8 cellular contexts compared by ENCODE assay signal in genomic region chr12:31118347-31118830, GRCh38. TPM values are rescaled to one million over a fixed set of nuclear protein-coding genes. Genes with fewer than 3 reads are reported as not detected.
DNase-seq lines count a peak whose midpoint lies in the region; ATAC-seq and TF ChIP-seq lines count a peak whose summit lies in the region.

No MANE protein-coding gene starts in this region.

- H3K9ac ChIP-seq in fibroblast of lung (ENCODE audit: insufficient read depth, low read length) = no peak overlapping the region

- POLR2A ChIA-PET in RWPE1 (lab: Yijun Ruan, JAX; ENCODE audit: low non-redundant PET) = no interaction called here

- H3K9me3 ChIP-seq in HAP-1 (no peaks in the 10 kb centered on the region), fibroblast of lung (ENCODE audit: control insufficient read depth, insufficient read depth, low read depth, low read length) (no peaks in the 10 kb centered on the region), psoas muscle (no peaks in the 10 kb centered on the region)

- WGBS in psoas muscle, 3 donors = 8 to 34% (median 17%) methylated on average over 19 to 26 of the region's 26 CpGs

- no peaks in the 10 kb centered on the region for H3K4me1 ChIP-seq in HAP-1
- no peaks in the 10 kb centered on the region for H3K4me1 ChIP-seq in fibroblast of lung (ENCODE audit: control insufficient read depth, extremely low read depth, insufficient read depth, low read length)
- peaks cover 9% of the 10 kb centered on the region for H3K4me1 ChIP-seq in psoas muscle

- ATAC-seq in psoas muscle (peak; percentile 18 to 69 (median 48)), HG02588 (IDR thresholded peaks at IDR 0.05; ENCODE audit: unreplicated experiment) (no peak), HG03025 (IDR thresholded peaks at IDR 0.05; ENCODE audit: low FRiP score, unreplicated experiment) (no peak)

- in situ Hi-C loops in HAP-1 (cut with MboI; ENCODE audit: low sequenced_read_pairs) = no loop called here

- DNase-seq in AG08395 (ENCODE audit: low spot score) = peak; percentile 7
- peak; percentile 62 to 79 for DNase-seq in HAP-1 (ENCODE audit: low spot score in 2 of 2)
- DNase-seq in RWPE1 (ENCODE audit: low spot score) = peak; percentile 16
- no peak for DNase-seq in fibroblast of lung (ENCODE audit: low read depth in 2 of 2)
- no peak for DNase-seq in psoas muscle
- DNase-seq in NK-92 treated with Interleukin-12 subunit alpha and Interleukin-12 subunit beta, amount 100 ng/mL, for 24 hours (lab: John Stamatoyannopoulos, UW) = no peak

- H3K27ac ChIP-seq in RWPE1 (no peak overlapping the region), fibroblast of lung (ENCODE audit: insufficient read depth, low read length) (no peak overlapping the region), psoas muscle (no peak overlapping the region)

- H3K4me3 ChIP-seq in HAP-1 = peak overlapping the region; percentile 44
- peak overlapping the region in 1 of 4 experiments; percentile 22 for H3K4me3 ChIP-seq in fibroblast of lung (replicated peaks in 1 of 4; ENCODE audit: control extremely low read depth in 1 of 4, insufficient read depth in 1 of 4, low read depth in 3 of 4, low read length in 4 of 4)
- H3K4me3 ChIP-seq in psoas muscle = peak overlapping the region; percentile 56

- H3K27me3 ChIP-seq in HAP-1 (ENCODE audit: low read depth) (no peaks in the 10 kb centered on the region), fibroblast of lung (ENCODE audit: control insufficient read depth, insufficient read depth, low read length) (peaks cover 11% of the 10 kb centered on the region), psoas muscle (ENCODE audit: insufficient read depth in 3 of 3, low read length in 2 of 3) (peaks cover 0 to 23% (median 22%) of the 10 kb centered on the region in 3 donors)

- H3K36me3 ChIP-seq in HAP-1 (replicated peaks) (no peaks in the 10 kb centered on the region), fibroblast of lung (ENCODE audit: control insufficient read depth, insufficient read depth, low read length) (no peaks in the 10 kb centered on the region), psoas muscle (ENCODE audit: insufficient read depth in 1 of 2, low read depth in 1 of 2) (no peaks in the 10 kb centered on the region)

- intact Hi-C loops in psoas muscle (cut with DNase I) = loop anchor here in 1 of 2 donors (5.0 kb wide), 1 partner anchor 119 kb away; no protein-coding TSS in a partner anchor

- no peak for TF ChIP-seq CTCF in RWPE1 (conservative IDR thresholded peaks at IDR 0.05; ENCODE audit: low read depth)
- no peak for TF ChIP-seq CTCF in fibroblast of lung (conservative IDR thresholded peaks at IDR 0.05 in 1 of 2, IDR thresholded peaks at IDR 0.05 in 1 of 2; ENCODE audit: low read depth in 1 of 2, low read length in 2 of 2)
- no peak for TF ChIP-seq CTCF in psoas muscle (IDR thresholded peaks at IDR 0.05)

- CTCF ChIA-PET in RWPE1 (lab: Yijun Ruan, JAX) = interaction anchor here (1.1 kb wide), 1 partner anchor 118 kb away, joined by 5 read pairs; no protein-coding TSS in a partner anchor

- H3K79me2 ChIP-seq in fibroblast of lung (ENCODE audit: control insufficient read depth, insufficient read depth, low read length) = no peaks in the 10 kb centered on the region

- H3K4me2 ChIP-seq in fibroblast of lung (ENCODE audit: extremely low read depth, insufficient read depth, low read length) = peak overlapping the region; percentile 13

- H2AFZ ChIP-seq in fibroblast of lung (ENCODE audit: low read length) = no peak overlapping the region

- no peaks in the 10 kb centered on the region for H4K20me1 ChIP-seq in fibroblast of lung (ENCODE audit: control insufficient read depth, extremely low read depth, insufficient read depth, low read length)

RNA-seq across cellular contexts. Expression of gene DDX11, which starts 44.7 kb away (rescaled TPM):
- total RNA-seq in fibroblast of lung (13.2 and 16.2 TPM in 2 replicates), psoas muscle (10 to 100 TPM in 3 of 4 donors, 1 to 10 TPM in 1; 4.8 to 19.2 (median 15.9) TPM)
- polyA plus RNA-seq in fibroblast of lung (4.4 and 12.0 TPM in 2 replicates), psoas muscle (1 to 10 TPM; 4.5 to 6.8 (median 6.2) TPM)
- polyA plus RNA-seq in fibroblast of lung (2012) = 4.9 and 13.1 TPM in 2 replicates
- 11.9 and 32.2 TPM in 2 replicates for polyA minus RNA-seq in fibroblast of lung (ENCODE audit: low replicate concordance)

Comparison
In these comparisons a context has a peak if more than half of its experiments do, and no peak if none do; other contexts are left out.
1. DNase-seq: peak in AG08395 (single experiment), HAP-1 (2 of 2) and RWPE1 (single experiment); none in fibroblast of lung (0 of 2), psoas muscle (0 of 2) and NK-92 treated with Interleukin-12 subunit alpha and Interleukin-12 subunit beta, amount 100 ng/mL, for 24 hours (single experiment).
2. ATAC-seq: peak in psoas muscle (4 of 4); none in HG02588 (single experiment) and HG03025 (single experiment).